Comparison of ENCODE assay signal across 9 cellular contexts in genomic region chr20:42483694-42484303, GRCh38.
A peak's percentile ranks its signal among the peaks of the same experiment; 100 is the strongest.
DNase-seq lines count a peak whose midpoint lies in the region; ATAC-seq, FAIRE-seq and TF ChIP-seq lines count a peak whose summit lies in the region.
"Had no signal": no experiment of that assay in that cellular context is flagged by ENCODE, and none has a peak within 500 bp of the region (broad histone marks: within the 10 kb centered on the region; RNA-seq: fewer than 3 reads in every experiment).

No MANE protein-coding gene starts in this region.

- H3K4me3 Mint-ChIP-seq in neural crest cell = no peak overlapping the region
- H3K4me3 Mint-ChIP-seq in activated CD8-positive, alpha-beta memory T cell treated with anti-CD3 and anti-CD28 coated beads, Interleukin-2, amount 10 ng/mL, durations not matched to agents 7 days and 5 days = no peak overlapping the region
- H3K4me3 Mint-ChIP-seq in stimulated activated effector memory CD8-positive, alpha-beta T cell treated with anti-CD3 and anti-CD28 coated beads, Interleukin-12 subunit alpha, Interleukin-12 subunit beta, amount 100 ng/mL, for 72 hours = no peak overlapping the region
- H3K4me3 Mint-ChIP-seq: CD4-positive, CD25-positive, alpha-beta regulatory T cell had no signal

- no peak overlapping the region for H3K4me2 ChIP-seq in GM12878 (ENCODE audit: control insufficient read depth, insufficient read depth)

- no peak overlapping the region for H3K9ac ChIP-seq in GM12878 (ENCODE audit: control insufficient read depth, insufficient read depth, low read length)

- DNase-seq in NCI-H2196 (lab: John Stamatoyannopoulos, UW; ENCODE audit: unreplicated experiment) = peak; percentile 23
- no peak for DNase-seq in NCI-H2196 treated with DMSO at 0.1 percent for 48 hours (lab: John Stamatoyannopoulos, UW; ENCODE audit: unreplicated experiment)
- peak in 54 of 76 experiments; percentile 1 to 67 (median 21) for DNase-seq in HUDEP-2 (lab: John Stamatoyannopoulos, UW; ENCODE audit: unreplicated experiment in 76 of 76)
- no peak for DNase-seq in GM12878 (ENCODE audit: low read depth, low spot score)
- peak; percentile 29 for DNase-seq in neural crest cell (ENCODE audit: low read depth, low spot score)
- DNase-seq in activated CD8-positive, alpha-beta memory T cell treated with anti-CD3 and anti-CD28 coated beads, Interleukin-2, amount 10 ng/mL, durations not matched to agents 7 days and 5 days = no peak
- DNase-seq in stimulated activated effector memory CD8-positive, alpha-beta T cell treated with anti-CD3 and anti-CD28 coated beads, Interleukin-12 subunit alpha, Interleukin-12 subunit beta, amount 100 ng/mL, for 72 hours (ENCODE audit: low spot score in 2 of 2) = no peak
- DNase-seq: CD4-positive, CD25-positive, alpha-beta regulatory T cell had no signal

- CTCF ChIA-PET in GM12878 (lab: Yijun Ruan, JAX) = interaction anchor here (0.7 to 1.4 kb wide), 4 partner anchors 9 to 22 kb away, joined by 3 to 4 read pairs (median 4); no protein-coding TSS in a partner anchor
- CTCF ChIA-PET in activated CD8-positive, alpha-beta memory T cell treated with anti-CD3 and anti-CD28 coated beads, Interleukin-2, amount 10 ng/mL, durations not matched to agents 7 days and 5 days (lab: Charles Lee) = no interaction called here

- BruUV-seq in GM12878 (replicated peaks; lab: Mats Ljungman, UMichigan) = no TSS peak

- RAD21 ChIA-PET in GM12878 (lab: Charles Lee; ENCODE audit: unreplicated experiment) = no interaction called here

- ATAC-seq in GM12878 (peak; percentile 71; the same call in 2 of the 3 replicates), HG02870 (IDR thresholded peaks at IDR 0.05; ENCODE audit: unreplicated experiment) (no peak)
- ATAC-seq in activated CD8-positive, alpha-beta memory T cell treated with anti-CD3 and anti-CD28 coated beads, Interleukin-2, amount 10 ng/mL, durations not matched to agents 7 days and 5 days = no peak
- ATAC-seq in stimulated activated effector memory CD8-positive, alpha-beta T cell treated with anti-CD3 and anti-CD28 coated beads, Interleukin-12 subunit alpha, Interleukin-12 subunit beta, amount 100 ng/mL, for 72 hours = no peak

- intact Hi-C loops in GM12878 (cut with micrococcal nuclease; ENCODE audit: unreplicated experiment) = no loop called here

- H3K4me3 ChIP-seq in GM12878 = no peak overlapping the region

- H3K27ac Mint-ChIP-seq in neural crest cell (ENCODE audit: unreplicated experiment) = no peak overlapping the region
- no peak overlapping the region for H3K27ac Mint-ChIP-seq in activated CD8-positive, alpha-beta memory T cell treated with anti-CD3 and anti-CD28 coated beads, Interleukin-2, amount 10 ng/mL, durations not matched to agents 7 days and 5 days
- H3K27ac Mint-ChIP-seq in stimulated activated effector memory CD8-positive, alpha-beta T cell treated with anti-CD3 and anti-CD28 coated beads, Interleukin-12 subunit alpha, Interleukin-12 subunit beta, amount 100 ng/mL, for 72 hours = no peak overlapping the region
- H3K27ac Mint-ChIP-seq: CD4-positive, CD25-positive, alpha-beta regulatory T cell had no signal

- in situ Hi-C loops in GM12878 (cut with MboI) = no loop called here

- no peaks in the 10 kb centered on the region for H3K4me1 ChIP-seq in GM12878 (ENCODE audit: control insufficient read depth, insufficient read depth, low read length)

- H3K27ac ChIP-seq in GM12878 (ENCODE audit: control insufficient read depth, insufficient read depth) = no peak overlapping the region

- peaks cover 3% of the 10 kb centered on the region for H3K4me1 Mint-ChIP-seq in neural crest cell
- no peaks in the 10 kb centered on the region for H3K4me1 Mint-ChIP-seq in activated CD8-positive, alpha-beta memory T cell treated with anti-CD3 and anti-CD28 coated beads, Interleukin-2, amount 10 ng/mL, durations not matched to agents 7 days and 5 days
- no peaks in the 10 kb centered on the region for H3K4me1 Mint-ChIP-seq in stimulated activated effector memory CD8-positive, alpha-beta T cell treated with anti-CD3 and anti-CD28 coated beads, Interleukin-12 subunit alpha, Interleukin-12 subunit beta, amount 100 ng/mL, for 72 hours
- H3K4me1 Mint-ChIP-seq: CD4-positive, CD25-positive, alpha-beta regulatory T cell had no signal

- TF ChIP-seq CTCF in GM12878 (IDR thresholded peaks at IDR 0.05 in 2 of 3, conservative IDR thresholded peaks at IDR 0.05 in 1 of 3; ENCODE audit: control insufficient read depth in 2 of 3, extremely low read depth in 1 of 3, insufficient read depth in 1 of 3, low read depth in 3 of 3, low read length in 3 of 3) (peak; percentile 29 to 62 (median 61)), neural crest cell (conservative IDR thresholded peaks at IDR 0.05) (peak; percentile 60)

- POLR2A ChIA-PET in GM12878 (lab: Charles Lee) = no interaction called here

- peaks cover 24% of the 10 kb centered on the region for H3K27me3 Mint-ChIP-seq in neural crest cell (ENCODE audit: low read depth)
- H3K27me3 Mint-ChIP-seq in activated CD8-positive, alpha-beta memory T cell treated with anti-CD3 and anti-CD28 coated beads, Interleukin-2, amount 10 ng/mL, durations not matched to agents 7 days and 5 days = no peaks in the 10 kb centered on the region
- H3K27me3 Mint-ChIP-seq: CD4-positive, CD25-positive, alpha-beta regulatory T cell had no signal

- no peaks in the 10 kb centered on the region; a peak in 1 of 4 replicates for H3K27me3 ChIP-seq in GM12878 (replicated peaks in 1 of 2; ENCODE audit: control insufficient read depth in 2 of 2, insufficient read depth in 2 of 2, low read length in 1 of 2)

- no peak for TF ChIP-seq RAD21 in GM12878 (IDR thresholded peaks at IDR 0.05; ENCODE audit: insufficient read depth, low read depth, low read length)

- FAIRE-seq in GM12878 (lab: Jason Lieb, UNC) = no peak

- no peak overlapping the region for H2AFZ ChIP-seq in GM12878 (ENCODE audit: control insufficient read depth, low read depth, low read length)

- SMC1A ChIA-PET in GM12878 (lab: Charles Lee; ENCODE audit: uncharacterized antibody, unreplicated experiment) = interaction anchor here (1.0 kb wide), 1 partner anchor 22 kb away, joined by 3 read pairs; no protein-coding TSS in a partner anchor

- no peaks in the 10 kb centered on the region for H3K9me3 Mint-ChIP-seq in neural crest cell
- H3K9me3 Mint-ChIP-seq in activated CD8-positive, alpha-beta memory T cell treated with anti-CD3 and anti-CD28 coated beads, Interleukin-2, amount 10 ng/mL, durations not matched to agents 7 days and 5 days (ENCODE audit: low read depth) = peaks cover 2% of the 10 kb centered on the region
- peaks cover 8% of the 10 kb centered on the region for H3K9me3 Mint-ChIP-seq in stimulated activated effector memory CD8-positive, alpha-beta T cell treated with anti-CD3 and anti-CD28 coated beads, Interleukin-12 subunit alpha, Interleukin-12 subunit beta, amount 100 ng/mL, for 72 hours

- no peaks in the 10 kb centered on the region for H4K20me1 ChIP-seq in GM12878 (ENCODE audit: control insufficient read depth, insufficient read depth)

- TF ChIP-seq POLR2A in GM12878 (IDR thresholded peaks at IDR 0.05; ENCODE audit: low read depth, low read length) = no peak

- no peaks in the 10 kb centered on the region for H3K36me3 ChIP-seq in GM12878 (ENCODE audit: control insufficient read depth in 2 of 2, insufficient read depth in 2 of 2, low read length in 1 of 2)

- H3K9me3 ChIP-seq in GM12878 (replicated peaks; ENCODE audit: control insufficient read depth, insufficient read depth, low read length) = no peaks in the 10 kb centered on the region

- H3K36me3 Mint-ChIP-seq in neural crest cell (ENCODE audit: low read depth) = no peaks in the 10 kb centered on the region
- H3K36me3 Mint-ChIP-seq in activated CD8-positive, alpha-beta memory T cell treated with anti-CD3 and anti-CD28 coated beads, Interleukin-2, amount 10 ng/mL, durations not matched to agents 7 days and 5 days = no peaks in the 10 kb centered on the region
- no peaks in the 10 kb centered on the region for H3K36me3 Mint-ChIP-seq in stimulated activated effector memory CD8-positive, alpha-beta T cell treated with anti-CD3 and anti-CD28 coated beads, Interleukin-12 subunit alpha, Interleukin-12 subunit beta, amount 100 ng/mL, for 72 hours
- H3K36me3 Mint-ChIP-seq: CD4-positive, CD25-positive, alpha-beta regulatory T cell had no signal

- no peaks in the 10 kb centered on the region for H3K79me2 ChIP-seq in GM12878 (ENCODE audit: control insufficient read depth, insufficient read depth, low read length)

- TF ChIP-seq EP300 in GM12878 (IDR thresholded peaks at IDR 0.05; ENCODE audit: borderline replicate concordance in 1 of 2, control insufficient read depth in 1 of 2, low read depth in 2 of 2, low read length in 2 of 2) = no peak

- 21% methylated on average over 7 of the region's 7 CpGs for WGBS in GM12878 (ENCODE audit: insufficient coverage, insufficient replicate concordance, low lambda C conversion rate, missing lambda C conversion rate)

TF ChIP-seq in GM12878, 131 proteins besides CTCF, POLR2A, EP300 and RAD21 (continues in another document):
- TF ChIP-seq SMAD5 (IDR thresholded peaks at IDR 0.05; ENCODE audit: low read depth) (no peak), TCF7 (IDR thresholded peaks at IDR 0.05; ENCODE audit: borderline replicate concordance) (no peak), SPI1 (IDR thresholded peaks at IDR 0.05; ENCODE audit: borderline replicate concordance, insufficient read depth, low read depth, low read length) (no peak), CREB1 (IDR thresholded peaks at IDR 0.05; ENCODE audit: low read depth) (no peak), TCF3 (IDR thresholded peaks at IDR 0.05; ENCODE audit: borderline replicate concordance, insufficient read depth, low read depth, low read length) (no peak), YY1 (IDR thresholded peaks at IDR 0.05; ENCODE audit: low read depth, low read length) (no peak), ETV6 (conservative IDR thresholded peaks at IDR 0.05 in 1 of 2, IDR thresholded peaks at IDR 0.05 in 1 of 2; ENCODE audit: borderline replicate concordance in 1 of 2, low read depth in 1 of 2) (no peak)

Comparison
In these comparisons a context has a peak if more than half of its experiments do, and no peak if none do; other contexts are left out.
1. DNase-seq: peak in NCI-H2196 (single experiment), HUDEP-2 (54 of 76) and neural crest cell (single experiment); none in NCI-H2196 treated with DMSO at 0.1 percent for 48 hours (single experiment), GM12878 (single experiment), activated CD8-positive, alpha-beta memory T cell treated with anti-CD3 and anti-CD28 coated beads, Interleukin-2, amount 10 ng/mL, durations not matched to agents 7 days and 5 days (single experiment) and stimulated activated effector memory CD8-positive, alpha-beta T cell treated with anti-CD3 and anti-CD28 coated beads, Interleukin-12 subunit alpha, Interleukin-12 subunit beta, amount 100 ng/mL, for 72 hours (0 of 2).